8 cellular contexts compared by ENCODE assay signal in genomic region chr19:17107546-17108452, GRCh38. TPM values are rescaled to one million over a fixed set of nuclear protein-coding genes. Genes with fewer than 3 reads are reported as not detected.
DNase-seq lines count a peak whose midpoint lies in the region; ATAC-seq and TF ChIP-seq lines count a peak whose summit lies in the region.

No MANE protein-coding gene starts in this region.

- peak overlapping the region; percentile 44 to 85 (median 71) for H3K27ac ChIP-seq in BLaER1 treated with 17β-estradiol and CSF1 and Interleukin-3, amounts not matched to agents 10 nM and 100 nM
- H3K27ac ChIP-seq in adrenal gland: peak overlapping the region in 4 of 5 donors; percentile 65 to 92 (median 80)
- peak overlapping the region; percentile 40 for H3K27ac ChIP-seq in right cardiac atrium (ENCODE audit: low read length)

- peaks cover 4 to 6% (median 5%) of the 10 kb centered on the region in 11 experiments; a peak in 18 of 22 replicates for H3K9me3 ChIP-seq in BLaER1 treated with 17β-estradiol and CSF1 and Interleukin-3, amounts not matched to agents 10 nM and 100 nM (replicated peaks in 1 of 11)
- H3K9me3 ChIP-seq in adrenal gland (replicated peaks in 1 of 3): no peaks in the 10 kb centered on the region
- no peaks in the 10 kb centered on the region for H3K9me3 ChIP-seq in right cardiac atrium (ENCODE audit: control insufficient read depth, low read length)
- no peaks in the 10 kb centered on the region for H3K9me3 ChIP-seq in Caco-2

- H3K4me1 ChIP-seq in BLaER1 treated with 17β-estradiol and CSF1 and Interleukin-3, amounts not matched to agents 10 nM and 100 nM: peaks cover 77 to 100% (median 87%) of the 10 kb centered on the region in 10 experiments
- H3K4me1 ChIP-seq in adrenal gland (replicated peaks in 1 of 2) (peaks cover 16 to 52% of the 10 kb centered on the region in 2 donors), right cardiac atrium (ENCODE audit: control insufficient read depth, insufficient read depth, low read length) (peaks cover 7% of the 10 kb centered on the region), Caco-2 (no peaks in the 10 kb centered on the region)

- H3K4me3 ChIP-seq in BLaER1 treated with 17β-estradiol and CSF1 and Interleukin-3, amounts not matched to agents 10 nM and 100 nM: peak overlapping the region in 1 of 10 experiments; percentile 6; a peak in 3 of 20 replicates
- H3K4me3 ChIP-seq in adrenal gland (peak overlapping the region in 1 of 4 donors; percentile 7), right cardiac atrium (ENCODE audit: low read length) (no peak overlapping the region), H7 (ENCODE audit: insufficient read depth, low read depth, low read length) (no peak overlapping the region), Caco-2 (ENCODE audit: low read depth, low read length) (no peak overlapping the region)

- intact Hi-C loops in adrenal gland (cut with DNase I) (no loop called here), right cardiac atrium (cut with DNase I) (no loop called here), Caco-2 (cut with micrococcal nuclease; ENCODE audit: unreplicated experiment) (no loop called here)

- no peaks in the 10 kb centered on the region for H3K4me1 Mint-ChIP-seq in Caco-2 (ENCODE audit: low read depth, unreplicated experiment)

- H3K9me3 Mint-ChIP-seq in Caco-2 (ENCODE audit: unreplicated experiment): no peaks in the 10 kb centered on the region

- no TSS peak for BruUV-seq in Caco-2 (replicated peaks; lab: Mats Ljungman, UMichigan)

- DNase-seq in HuH-7.5 (ENCODE audit: low spot score) (peak; percentile 38), adrenal gland (peak; percentile 86 to 97 (median 95)), right cardiac atrium (peak; percentile 88 to 97 (median 92)), renal cortical epithelial cell (ENCODE audit: low read depth) (peak; percentile 92), H7 (no peak), Caco-2 (no peak)

- TF ChIP-seq POLR2A in adrenal gland (IDR thresholded peaks at IDR 0.05): peak in 1 of 2 donors; percentile 54

- 23 to 63% (median 29%) methylated on average over 8 to 27 of the region's 27 CpGs for WGBS in adrenal gland, 4 donors
- 43% methylated on average over 27 of the region's 27 CpGs for WGBS in right cardiac atrium

- POLR2A ChIA-PET in Caco-2 (lab: Charles Lee): no interaction called here

- no peak overlapping the region for H3K4me3 Mint-ChIP-seq in Caco-2 (ENCODE audit: unreplicated experiment)

- no peaks in the 10 kb centered on the region for H3K27me3 ChIP-seq in BLaER1 treated with 17β-estradiol and CSF1 and Interleukin-3, amounts not matched to agents 10 nM and 100 nM
- H3K27me3 ChIP-seq in adrenal gland: no peaks in the 10 kb centered on the region
- no peaks in the 10 kb centered on the region for H3K27me3 ChIP-seq in right cardiac atrium (ENCODE audit: control insufficient read depth, insufficient read depth)
- H3K27me3 ChIP-seq in H7 (ENCODE audit: control insufficient read depth, insufficient read depth, low read length): no peaks in the 10 kb centered on the region
- H3K27me3 ChIP-seq in Caco-2 (replicated peaks; ENCODE audit: control insufficient read depth, insufficient read depth, low read length): no peaks in the 10 kb centered on the region

- ATAC-seq in right cardiac atrium (peak; percentile 86 to 97), GM21619 (IDR thresholded peaks at IDR 0.05; ENCODE audit: unreplicated experiment) (no peak)

- H3K4me2 ChIP-seq in BLaER1 treated with 17β-estradiol and CSF1 and Interleukin-3, amounts not matched to agents 10 nM and 100 nM: peak overlapping the region; percentile 48 to 99 (median 72)

- H3K36me3 Mint-ChIP-seq in Caco-2 (ENCODE audit: insufficient read depth, unreplicated experiment): peaks cover 28% of the 10 kb centered on the region

- peak overlapping the region; percentile 8 to 63 (median 45); a peak in 16 of 22 replicates for H3K9ac ChIP-seq in BLaER1 treated with 17β-estradiol and CSF1 and Interleukin-3, amounts not matched to agents 10 nM and 100 nM

- TF ChIP-seq CTCF in adrenal gland (IDR thresholded peaks at IDR 0.05) (no peak), Caco-2 (IDR thresholded peaks at IDR 0.05; ENCODE audit: insufficient read depth in 1 of 2, low read depth in 1 of 2, low read length in 1 of 2, severe bottlenecking in 1 of 2, unreplicated experiment in 1 of 2) (no peak)

- no peaks in the 10 kb centered on the region for H3K27me3 Mint-ChIP-seq in Caco-2 (ENCODE audit: insufficient read depth, unreplicated experiment)

- CTCF ChIA-PET in Caco-2 (lab: Charles Lee): interaction anchor here (0.6 kb wide), 2 partner anchors 185 to 691 kb away, joined by 3 to 4 read pairs; no protein-coding TSS in a partner anchor

- H3K27ac Mint-ChIP-seq in Caco-2 (ENCODE audit: unreplicated experiment): no peak overlapping the region

- H3K36me3 ChIP-seq in BLaER1 treated with 17β-estradiol and CSF1 and Interleukin-3, amounts not matched to agents 10 nM and 100 nM: peaks cover 57 to 85% (median 71%) of the 10 kb centered on the region in 11 experiments
- H3K36me3 ChIP-seq in adrenal gland (replicated peaks in 1 of 2): peaks cover 0 to 3% of the 10 kb centered on the region in 2 donors
- peaks cover 2% of the 10 kb centered on the region for H3K36me3 ChIP-seq in H7 (replicated peaks; ENCODE audit: control insufficient read depth, insufficient read depth, low read length)
- H3K36me3 ChIP-seq in Caco-2 (ENCODE audit: control insufficient read depth, insufficient read depth, low read length): peaks cover 3% of the 10 kb centered on the region; the same call in 1 of the 2 replicates

- H4K20me1 ChIP-seq in BLaER1 treated with 17β-estradiol and CSF1 and Interleukin-3, amounts not matched to agents 10 nM and 100 nM: peaks cover 20 to 100% (median 94%) of the 10 kb centered on the region in 11 experiments; a peak in 21 of 22 replicates

RNA-seq across cellular contexts. Expression of gene MYO9B, which starts 32.2 kb away (rescaled TPM):
- total RNA-seq in adrenal gland (100 to 1,000 TPM in 1 of 8 donors, 10 to 100 TPM in 7; 55.8 to 183 (median 86.3) TPM), right cardiac atrium (10 to 100 TPM; 31.5 to 42.1 (median 36.6) TPM), renal cortical epithelial cell (28.7 and 54.2 TPM in 2 replicates), Caco-2 (2022) (47.6 and 52.8 TPM in 2 replicates)
- polyA plus RNA-seq in adrenal gland (100 to 1,000 TPM in 1 of 3 donors, 10 to 100 TPM in 2; 29.9 to 236 (median 99.6) TPM), right cardiac atrium (30.0 TPM)
- total RNA-seq in H7 (2014; rRNA removed; shearing (Covaris generic)): 32.9 and 40.8 TPM in 2 replicates

RNA-seq across cellular contexts. Expression of gene HAUS8, which starts 32.5 kb away (rescaled TPM):
- 10 to 100 TPM in 3 of 8 donors, 1 to 10 TPM in 5; 3.9 to 10.9 (median 9.0) TPM for total RNA-seq in adrenal gland
- 10 to 100 TPM in 2 of 3 donors, 1 to 10 TPM in 1; 7.5 to 17.9 (median 17.5) TPM for polyA plus RNA-seq in adrenal gland
- total RNA-seq in right cardiac atrium: 1 to 10 TPM; 3.3 to 6.1 (median 5.6) TPM
- polyA plus RNA-seq in right cardiac atrium: 4.7 TPM
- total RNA-seq in renal cortical epithelial cell: 2.0 and 4.0 TPM in 2 replicates
- total RNA-seq in H7 (2014; rRNA removed; shearing (Covaris generic)): 10.4 and 15.5 TPM in 2 replicates
- total RNA-seq in Caco-2 (2022): 24.4 and 30.6 TPM in 2 replicates

Comparison
In these comparisons a context has a peak if more than half of its experiments do, and no peak if none do; other contexts are left out.
1. DNase-seq: peak in HuH-7.5 (single experiment), adrenal gland (7 of 7), right cardiac atrium (3 of 3) and renal cortical epithelial cell (single experiment); none in H7 (single experiment) and Caco-2 (0 of 2).
2. Peak in every context shown above with its lines, with median percentiles within 50 percentile points of each other: H3K27ac ChIP-seq.